8 cellular contexts compared by ENCODE assay signal in genomic region chr9:131762356-131762932, GRCh38. TPM values are rescaled to one million over a fixed set of nuclear protein-coding genes. Genes with fewer than 3 reads are reported as not detected.
DNase-seq lines count a peak whose midpoint lies in the region; ATAC-seq, FAIRE-seq and TF ChIP-seq lines count a peak whose summit lies in the region.

No MANE protein-coding gene starts in this region.

- H3K27ac ChIP-seq in kidney (ENCODE audit: low read depth in 2 of 2, low read length in 2 of 2) = no peak overlapping the region

- peak; percentile 52 for ATAC-seq in GM18909 (IDR thresholded peaks at IDR 0.05; ENCODE audit: poor library complexity, unreplicated experiment)

- TF ChIP-seq CTCF in bronchial epithelial cell (IDR thresholded peaks at IDR 0.05; ENCODE audit: insufficient read depth, low read length, severe bottlenecking) (peak; percentile 86), kidney (IDR thresholded peaks at IDR 0.05; ENCODE audit: borderline replicate concordance, extremely low read depth, insufficient read depth) (peak; percentile 89)

- peak; percentile 54 for DNase-seq in ACHN
- DNase-seq in NCI-H2171 treated with DMSO at 0.1 percent for 48 hours (lab: John Stamatoyannopoulos, UW) = peak; percentile 82
- peak; percentile 59 for DNase-seq in activated CD4-positive, CD25-positive, alpha-beta regulatory T cell treated with anti-CD3 and anti-CD28 coated beads, Interleukin-2, amount 50 U/mL, for 16 hours (ENCODE audit: low read depth, low spot score)
- no peak for DNase-seq in bronchial epithelial cell (ENCODE audit: low read depth)
- peak; percentile 88 for DNase-seq in kidney
- DNase-seq in stimulated activated CD4-positive, alpha-beta T cell treated with anti-CD3 and anti-CD28 coated beads, Interleukin-2, amount 100 ng/mL, for 24 hours = peak; percentile 84 to 86
- no peak for DNase-seq in cortex of kidney (lab: John Stamatoyannopoulos, UW)

- H3K4me3 ChIP-seq in bronchial epithelial cell (ENCODE audit: low read depth, low read length) (no peak overlapping the region), kidney (ENCODE audit: low read length in 2 of 2) (no peak overlapping the region)

- H3K9ac ChIP-seq in kidney (ENCODE audit: low read length in 2 of 2) = no peak overlapping the region

- no peaks in the 10 kb centered on the region for H3K9me3 ChIP-seq in kidney (ENCODE audit: control insufficient read depth in 1 of 2, low read length in 2 of 2)

- in situ Hi-C loops in ACHN (cut with HindIII; ENCODE audit: low pct_ligation_motif_present, low pct_unique_long_range_greater_than_20kb, low sequenced_read_pairs) = no loop called here

- FAIRE-seq in bronchial epithelial cell (lab: Jason Lieb, UNC) (no peak), kidney (lab: Jason Lieb, UNC) (no peak)

- H3K27me3 ChIP-seq in bronchial epithelial cell (ENCODE audit: control insufficient read depth, insufficient read depth, low read length) = peaks cover 4% of the 10 kb centered on the region

- intact Hi-C loops in kidney (cut with DNase I) = loop anchor here (10.0 kb wide), 2 partner anchors 472 to 502 kb away; no protein-coding TSS in a partner anchor

- H3K36me3 ChIP-seq in bronchial epithelial cell (ENCODE audit: control insufficient read depth, insufficient read depth, low read length) (no peaks in the 10 kb centered on the region), kidney (ENCODE audit: control insufficient read depth in 1 of 2, insufficient read depth in 2 of 2, low read length in 2 of 2) (no peaks in the 10 kb centered on the region)

- peaks cover 0 to 2% of the 10 kb centered on the region in 2 donors for H3K4me1 ChIP-seq in kidney (ENCODE audit: control insufficient read depth in 1 of 2, insufficient read depth in 1 of 2, low read depth in 1 of 2, low read length in 2 of 2)

RNA-seq across cellular contexts. Expression of gene RAPGEF1, which starts 22.6 kb away (rescaled TPM):
- total RNA-seq in bronchial epithelial cell (16.5 and 19.2 TPM in 2 replicates), kidney (79.7 TPM)
- polyA plus RNA-seq in kidney (ENCODE audit: insufficient read depth, low read depth, low replicate concordance) = 15.5 TPM

Comparison
In these comparisons a context has a peak if more than half of its experiments do, and no peak if none do; other contexts are left out.
1. DNase-seq: peak in ACHN (single experiment), NCI-H2171 treated with DMSO at 0.1 percent for 48 hours (single experiment), activated CD4-positive, CD25-positive, alpha-beta regulatory T cell treated with anti-CD3 and anti-CD28 coated beads, Interleukin-2, amount 50 U/mL, for 16 hours (single experiment), kidney (single experiment) and stimulated activated CD4-positive, alpha-beta T cell treated with anti-CD3 and anti-CD28 coated beads, Interleukin-2, amount 100 ng/mL, for 24 hours (2 of 2); none in bronchial epithelial cell (single experiment) and cortex of kidney (single experiment).